In the genomic region with DNA sequence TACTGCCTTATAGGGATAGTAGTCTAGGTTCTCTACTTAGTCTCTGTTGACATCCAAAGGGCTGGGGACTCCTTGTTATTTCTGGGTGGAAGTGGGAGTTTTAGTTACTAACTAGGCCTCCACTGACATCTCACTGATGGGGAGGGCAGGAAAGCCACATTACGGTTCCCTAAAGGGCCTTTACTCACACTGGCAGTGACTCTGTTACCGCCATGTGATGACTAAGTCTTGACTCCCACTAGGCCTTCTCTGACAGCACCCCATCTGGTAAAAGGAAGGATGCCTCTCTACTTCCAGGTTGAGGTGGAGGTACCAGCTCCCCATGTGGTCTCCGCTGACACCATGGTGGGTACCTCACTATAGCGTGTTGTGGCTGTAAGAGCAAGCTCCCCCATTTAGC, we compare ENCODE assay signal across 27 cellular contexts. TPM values are rescaled to one million over a fixed set of nuclear protein-coding genes. Genes with fewer than 3 reads are reported as not detected.
DNase-seq lines count a peak whose midpoint lies in the region; ATAC-seq and TF ChIP-seq lines count a peak whose summit lies in the region.
"Had no signal": no experiment of that assay in that cellular context is flagged by ENCODE, and none has a peak within 500 bp of the region (broad histone marks: within the 10 kb centered on the region; RNA-seq: fewer than 3 reads in every experiment).

No MANE protein-coding gene starts in this region.

- H2BK5ac ChIP-seq in IMR-90 (ENCODE audit: low read depth, low read length, poor library complexity, severe bottlenecking) = no peak overlapping the region

- H4K20me1 ChIP-seq in IMR-90 (ENCODE audit: insufficient read depth, low read length) = no peaks in the 10 kb centered on the region

- H3K9me3 ChIP-seq in IMR-90 (ENCODE audit: control insufficient read depth, insufficient read depth, low read length) = no peaks in the 10 kb centered on the region
- H3K9me3 ChIP-seq: heart right ventricle had no signal

- no peak overlapping the region for H3K4me3 Mint-ChIP-seq in stimulated activated memory B cell treated with anti-CD40 and anti-IgM and Interleukin-4, amounts not matched to agents 10 μg/mL and 1 μg/mL and 100 μg/mL, for 72 hours
- H3K4me3 Mint-ChIP-seq in HFFc6 = no peak overlapping the region
- H3K4me3 Mint-ChIP-seq: activated naive CD8-positive, alpha-beta T cell; effector memory CD8-positive, alpha-beta T cell; nephron progenitor cell had no signal

- H3K27ac ChIP-seq in IMR-90 (ENCODE audit: insufficient read depth, low read length) = no peak overlapping the region
- H3K27ac ChIP-seq: C4-2B, heart right ventricle, HL-60, RWPE1, skin epidermis had no signal

- no peak for TF ChIP-seq POLR2A in IMR-90 (IDR thresholded peaks at IDR 0.05; ENCODE audit: low read depth, low read length)

- H3K18ac ChIP-seq in IMR-90 (ENCODE audit: low read depth, low read length) = no peak overlapping the region

- CTCF ChIA-PET in IMR-90 (lab: Yijun Ruan, JAX) = no interaction called here

- TF ChIP-seq CTCF in IMR-90 (conservative IDR thresholded peaks at IDR 0.05; ENCODE audit: low read depth, low read length) (no peak), HFFc6 (IDR thresholded peaks at IDR 0.05) (no peak)

- no peak overlapping the region for H3K4me2 ChIP-seq in IMR-90 (ENCODE audit: low read depth, low read length)

- no peak overlapping the region for H2BK120ac ChIP-seq in IMR-90 (ENCODE audit: low read depth, low read length)

- H3K56ac ChIP-seq in IMR-90 (ENCODE audit: extremely low read depth, insufficient read depth, low read length) = no peak overlapping the region

- no CpG with 5 or more reads among the region's 4 CpGs for WGBS in IMR-90 (ENCODE audit: extremely low coverage in 2 of 2, insufficient read length in 1 of 2), 2 experiments

- dilution Hi-C loops in IMR-90 (cut with HindIII; ENCODE audit: low sequenced_read_pairs, unreplicated experiment) = no loop called here

- H3K4ac ChIP-seq in IMR-90 (ENCODE audit: low read depth, low read length) = no peak overlapping the region

- H2AK9ac ChIP-seq in IMR-90 (replicated peaks; ENCODE audit: low read depth, low read length, poor library complexity) = peak overlapping the region; percentile 70

- intact Hi-C loops in IMR-90 (cut with micrococcal nuclease) = no loop called here

- H2BK15ac ChIP-seq in IMR-90 (ENCODE audit: low read depth, low read length) = no peak overlapping the region

- H3K23ac ChIP-seq in IMR-90 (ENCODE audit: low read depth, low read length) = no peak overlapping the region

- H3K27me3 ChIP-seq in IMR-90 (ENCODE audit: control insufficient read depth, insufficient read depth, low read length) = peaks cover 30% of the 10 kb centered on the region

- no peaks in the 10 kb centered on the region for H3K4me1 ChIP-seq in IMR-90 (ENCODE audit: control insufficient read depth, insufficient read depth, low read length)
- H3K4me1 ChIP-seq: heart right ventricle had no signal

- no peaks in the 10 kb centered on the region for H3K36me3 ChIP-seq in IMR-90 (ENCODE audit: control insufficient read depth, insufficient read depth, low read length)
- H3K36me3 ChIP-seq: heart right ventricle had no signal

- TF ChIP-seq RAD21 in IMR-90 (IDR thresholded peaks at IDR 0.05; ENCODE audit: low read length) = no peak

- H3K27me3 Mint-ChIP-seq in stimulated activated memory B cell treated with anti-CD40 and anti-IgM and Interleukin-4, amounts not matched to agents 10 μg/mL and 1 μg/mL and 100 μg/mL, for 72 hours = peaks cover 8% of the 10 kb centered on the region
- peaks cover 34% of the 10 kb centered on the region for H3K27me3 Mint-ChIP-seq in HFFc6 (ENCODE audit: insufficient read depth)

- H3K27ac Mint-ChIP-seq in stimulated activated memory B cell treated with anti-CD40 and anti-IgM and Interleukin-4, amounts not matched to agents 10 μg/mL and 1 μg/mL and 100 μg/mL, for 72 hours = no peak overlapping the region
- no peak overlapping the region for H3K27ac Mint-ChIP-seq in HFFc6
- H3K27ac Mint-ChIP-seq: activated naive CD8-positive, alpha-beta T cell; activated T-helper 2 cell treated with anti-CD3 and anti-CD28 coated beads, Interferon-gamma antibody, Interleukin-2, Interleukin-4, amounts not matched to agents 10 μg/mL and 5 μg/mL and 100 μg/mL, durations not matched to agents 14 hours and 24 hours and 36 hours; effector memory CD8-positive, alpha-beta T cell; nephron progenitor cell had no signal

- DNase-seq in stimulated activated CD4-positive, alpha-beta T cell treated with anti-CD3 and anti-CD28 coated beads, Interleukin-1b, Interleukin-23, amount 100 ng/mL, for 48 hours = peak; percentile 21
- no peak for DNase-seq in stimulated activated CD4-positive, alpha-beta T cell treated with anti-CD3 and anti-CD28 coated beads, Interleukin-4, amount 100 ng/mL, for 4 hours
- no peak for DNase-seq in IMR-90
- peak; percentile 66 for DNase-seq in RKO (ENCODE audit: low spot score)
- DNase-seq in HFFc6 = no peak
- DNase-seq: caudate nucleus; cortex of kidney; DMS79 treated with DMSO at 0.1 percent for 48 hours; effector memory CD8-positive, alpha-beta T cell; foreskin melanocyte; heart right ventricle; left cardiac atrium; NCI-H1417; NCI-H2029 treated with DMSO at 0.1 percent for 48 hours; NCI-H226; nephron progenitor cell; retina; stimulated activated CD4-positive, alpha-beta T cell treated with anti-CD3 and anti-CD28 coated beads, Interleukin-2, amount 100 ng/mL, for 24 hours; T-helper 1 cell had no signal

- H3K4me1 Mint-ChIP-seq in stimulated activated memory B cell treated with anti-CD40 and anti-IgM and Interleukin-4, amounts not matched to agents 10 μg/mL and 1 μg/mL and 100 μg/mL, for 72 hours = peaks cover 12% of the 10 kb centered on the region
- peaks cover 5% of the 10 kb centered on the region; the same call in 1 of the 2 replicates for H3K4me1 Mint-ChIP-seq in HFFc6 (ENCODE audit: low read depth)
- H3K4me1 Mint-ChIP-seq: nephron progenitor cell had no signal

- peaks cover 4% of the 10 kb centered on the region for H3K36me3 Mint-ChIP-seq in stimulated activated memory B cell treated with anti-CD40 and anti-IgM and Interleukin-4, amounts not matched to agents 10 μg/mL and 1 μg/mL and 100 μg/mL, for 72 hours
- H3K36me3 Mint-ChIP-seq in HFFc6 (ENCODE audit: low read depth) = no peaks in the 10 kb centered on the region
- H3K36me3 Mint-ChIP-seq: activated naive CD8-positive, alpha-beta T cell had no signal

- no peak overlapping the region for H4K5ac ChIP-seq in IMR-90 (ENCODE audit: low read depth, low read length)

- peaks cover 2% of the 10 kb centered on the region for H3K9me3 Mint-ChIP-seq in stimulated activated memory B cell treated with anti-CD40 and anti-IgM and Interleukin-4, amounts not matched to agents 10 μg/mL and 1 μg/mL and 100 μg/mL, for 72 hours
- no peaks in the 10 kb centered on the region for H3K9me3 Mint-ChIP-seq in HFFc6
- H3K9me3 Mint-ChIP-seq: activated T-helper 2 cell treated with anti-CD3 and anti-CD28 coated beads, Interferon-gamma antibody, Interleukin-2, Interleukin-4, amounts not matched to agents 10 μg/mL and 5 μg/mL and 100 μg/mL, durations not matched to agents 14 hours and 24 hours and 36 hours; effector memory CD8-positive, alpha-beta T cell; nephron progenitor cell had no signal

- no peak overlapping the region for H4K91ac ChIP-seq in IMR-90 (ENCODE audit: insufficient read depth, low read depth, low read length)

- H3K9me1 ChIP-seq in IMR-90 (ENCODE audit: insufficient read depth, low read length) = 0 out of 2 replicates have a peak, but pooled peaks cover 3% of the 10 kb centered on the region

- no peak overlapping the region for H3K14ac ChIP-seq in IMR-90 (replicated peaks; ENCODE audit: low read depth, low read length)

- H2AK5ac ChIP-seq in IMR-90 (ENCODE audit: low read depth, low read length) = no peak overlapping the region

- POLR2A ChIA-PET in IMR-90 (lab: Charles Lee; ENCODE audit: unreplicated experiment) = no interaction called here

- ATAC-seq in IMR-90 (ENCODE audit: low read depth) (no peak), GM18520 (IDR thresholded peaks at IDR 0.05; ENCODE audit: unreplicated experiment) (no peak)
- peak; percentile 39 for ATAC-seq in stimulated activated memory B cell treated with anti-CD40 and anti-IgM and Interleukin-4, amounts not matched to agents 10 μg/mL and 1 μg/mL and 100 μg/mL, for 72 hours
- ATAC-seq: effector memory CD8-positive, alpha-beta T cell; heart right ventricle; left cardiac atrium had no signal

- BruUV-seq in IMR-90 (replicated peaks; lab: Mats Ljungman, UMichigan) = no TSS peak

- no peak overlapping the region for H3K9ac ChIP-seq in IMR-90 (ENCODE audit: low read depth, low read length)

- H2AFZ ChIP-seq in IMR-90 (replicated peaks; ENCODE audit: low read length, poor library complexity) = no peak overlapping the region

- in situ Hi-C loops in IMR-90 (cut with MboI; ENCODE audit: low sequenced_read_pairs) = no loop called here

- no peak overlapping the region for H4K8ac ChIP-seq in IMR-90 (ENCODE audit: low read depth in 2 of 2, low read length in 2 of 2)

- H3K4me3 ChIP-seq in IMR-90 (ENCODE audit: insufficient read depth, low read depth, low read length) = no peak overlapping the region
- H3K4me3 ChIP-seq: heart right ventricle, skin epidermis had no signal

- no peak overlapping the region for H2BK20ac ChIP-seq in IMR-90 (ENCODE audit: low read depth, low read length)

- no peaks in the 10 kb centered on the region for H3K79me1 ChIP-seq in IMR-90 (ENCODE audit: low read depth in 1 of 2, low read length in 2 of 2)

TF ChIP-seq in IMR-90, 13 proteins besides CTCF, POLR2A, EP300 and RAD21:
- TF ChIP-seq NFE2L2 (IDR thresholded peaks at IDR 0.05; ENCODE audit: low read depth, low read length) (no peak), RCOR1 (IDR thresholded peaks at IDR 0.05; ENCODE audit: insufficient replicate concordance, low read length) (no peak), CEBPB (IDR thresholded peaks at IDR 0.05; ENCODE audit: low read depth, low read length) (no peak), CHD1 (IDR thresholded peaks at IDR 0.05; ENCODE audit: low read depth, low read length) (no peak)
- TF ChIP-seq, protein P1, sequence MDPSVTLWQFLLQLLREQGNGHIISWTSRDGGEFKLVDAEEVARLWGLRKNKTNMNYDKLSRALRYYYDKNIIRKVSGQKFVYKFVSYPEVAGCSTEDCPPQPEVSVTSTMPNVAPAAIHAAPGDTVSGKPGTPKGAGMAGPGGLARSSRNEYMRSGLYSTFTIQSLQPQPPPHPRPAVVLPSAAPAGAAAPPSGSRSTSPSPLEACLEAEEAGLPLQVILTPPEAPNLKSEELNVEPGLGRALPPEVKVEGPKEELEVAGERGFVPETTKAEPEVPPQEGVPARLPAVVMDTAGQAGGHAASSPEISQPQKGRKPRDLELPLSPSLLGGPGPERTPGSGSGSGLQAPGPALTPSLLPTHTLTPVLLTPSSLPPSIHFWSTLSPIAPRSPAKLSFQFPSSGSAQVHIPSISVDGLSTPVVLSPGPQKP (IDR thresholded peaks at IDR 0.05; ENCODE audit: borderline replicate concordance, low read depth, low read length) = no peak

RNA-seq across cellular contexts. Expression of gene BCL2L11, which starts 14.0 kb away (rescaled TPM):
- 1.1 and 1.4 TPM in 2 replicates for total RNA-seq in IMR-90 (2012; rRNA removed)
- 1.7 TPM in 2 replicates for polyA plus RNA-seq in IMR-90 (2012; rRNA removed)
- polyA plus RNA-seq in IMR-90 (2012; cell fraction: cytosol; rRNA removed) = 0.78 and 1.4 TPM in 2 replicates
- polyA plus RNA-seq in IMR-90 (2012; cell fraction: nucleus; rRNA removed; ENCODE audit: low replicate concordance) = 2.6 and 5.7 TPM in 2 replicates
- under 1 TPM; 0.67 to 0.95 (median 0.81) TPM for total RNA-seq in HFFc6 (2021; fragmentation: NEBNext Ultra II Directional; extraction: Animal tissue kit (Norgen Biotek cat#: 25700))

Comparison
In these comparisons a context has a peak if more than half of its experiments do, and no peak if none do; other contexts are left out.
1. DNase-seq: peak in stimulated activated CD4-positive, alpha-beta T cell treated with anti-CD3 and anti-CD28 coated beads, Interleukin-1b, Interleukin-23, amount 100 ng/mL, for 48 hours (single experiment) and RKO (single experiment); none in stimulated activated CD4-positive, alpha-beta T cell treated with anti-CD3 and anti-CD28 coated beads, Interleukin-4, amount 100 ng/mL, for 4 hours (0 of 2), IMR-90 (single experiment) and HFFc6 (single experiment).